ENCODE assay signal across 36 cellular contexts in the genomic region with DNA sequence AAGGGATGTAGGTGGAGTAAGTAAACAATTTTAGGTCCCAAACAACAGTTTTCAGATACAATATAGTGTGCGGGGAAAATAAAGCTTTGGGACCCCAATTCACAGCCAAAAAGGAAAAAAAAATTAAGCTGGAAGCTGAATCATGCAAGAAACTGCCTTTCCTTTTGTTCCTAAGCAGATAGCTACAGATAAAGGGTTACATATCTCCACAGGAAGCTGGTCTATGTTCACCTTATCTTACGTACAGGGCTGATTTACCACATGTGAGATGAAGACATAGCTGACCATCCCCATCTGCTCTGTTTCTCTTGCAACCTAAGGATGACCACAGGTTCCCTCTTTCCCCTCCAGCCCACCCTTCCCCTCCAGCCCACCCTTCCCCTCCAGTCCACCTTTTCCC.
"Had no signal": no experiment of that assay in that cellular context is flagged by ENCODE, and none has a peak within 500 bp of the region (broad histone marks: within the 10 kb centered on the region; RNA-seq: fewer than 3 reads in every experiment).

No MANE protein-coding gene starts in this region.

- H3K36me3 ChIP-seq: brain microvascular endothelial cell had no signal

- H3K9me3 Mint-ChIP-seq: activated CD4-positive, alpha-beta memory T cell treated with anti-CD3 and anti-CD28 coated beads, Interleukin-2, amount 10 ng/mL, durations not matched to agents 7 days and 5 days; activated naive CD4-positive, alpha-beta T cell treated with anti-CD3 and anti-CD28 coated beads, Interleukin-2, amount 10 ng/mL, durations not matched to agents 7 days and 5 days; activated naive CD8-positive, alpha-beta T cell treated with anti-CD3 and anti-CD28 coated beads, Interleukin-2, amount 50 U/mL, for 24 hours had no signal

- H3K4me2 ChIP-seq: KMS-11, PC-9 had no signal

- H3K4me1 Mint-ChIP-seq: activated B cell treated with CpG ODN at 0.5 μM for 24 hours; activated naive CD4-positive, alpha-beta T cell treated with anti-CD3 and anti-CD28 coated beads, Interleukin-2, amount 10 ng/mL, durations not matched to agents 7 days and 5 days had no signal

- H3K36me3 Mint-ChIP-seq: activated CD8-positive, alpha-beta memory T cell treated with anti-CD3 and anti-CD28 coated beads, Interleukin-2, amount 10 ng/mL, durations not matched to agents 7 days and 5 days; activated naive CD4-positive, alpha-beta T cell treated with anti-CD3 and anti-CD28 coated beads, Interleukin-2, amount 10 ng/mL, durations not matched to agents 7 days and 5 days; activated naive CD8-positive, alpha-beta T cell had no signal

- H3K4me3 ChIP-seq: PC-9 had no signal

- H3K27ac Mint-ChIP-seq: activated B cell treated with CpG ODN at 0.5 μM for 24 hours; activated CD4-positive, alpha-beta memory T cell treated with anti-CD3 and anti-CD28 coated beads, Interleukin-2, amount 10 ng/mL, durations not matched to agents 7 days and 5 days; activated CD8-positive, alpha-beta memory T cell treated with anti-CD3 and anti-CD28 coated beads, Interleukin-2, amount 10 ng/mL, durations not matched to agents 7 days and 5 days; activated naive CD4-positive, alpha-beta T cell treated with anti-CD3 and anti-CD28 coated beads, Interleukin-2, amount 10 ng/mL, durations not matched to agents 7 days and 5 days; activated naive CD8-positive, alpha-beta T cell; activated naive CD8-positive, alpha-beta T cell treated with anti-CD3 and anti-CD28 coated beads, Interleukin-2, amount 50 U/mL, for 24 hours had no signal

- FAIRE-seq: RCC 7860 had no signal

- H3K4me3 Mint-ChIP-seq: activated B cell treated with CpG ODN at 0.5 μM for 24 hours; activated CD4-positive, alpha-beta memory T cell treated with anti-CD3 and anti-CD28 coated beads, Interleukin-2, amount 10 ng/mL, durations not matched to agents 7 days and 5 days; activated CD8-positive, alpha-beta memory T cell treated with anti-CD3 and anti-CD28 coated beads, Interleukin-2, amount 10 ng/mL, durations not matched to agents 7 days and 5 days; activated naive CD4-positive, alpha-beta T cell treated with anti-CD3 and anti-CD28 coated beads, Interleukin-2, amount 10 ng/mL, durations not matched to agents 7 days and 5 days; activated naive CD8-positive, alpha-beta T cell; activated naive CD8-positive, alpha-beta T cell treated with anti-CD3 and anti-CD28 coated beads, Interleukin-2, amount 50 U/mL, for 24 hours had no signal

- H3K27ac ChIP-seq: brain microvascular endothelial cell, KMS-11, PC-9, RWPE1 had no signal

- H2AFZ ChIP-seq: PC-9 had no signal

- H3K9ac ChIP-seq: KMS-11 had no signal

- H3K27me3 ChIP-seq: brain microvascular endothelial cell had no signal

- DNase-seq: activated B cell treated with CpG ODN at 0.5 μM for 24 hours; activated CD4-positive, alpha-beta memory T cell treated with anti-CD3 and anti-CD28 coated beads, Interleukin-2, amount 10 ng/mL, durations not matched to agents 7 days and 5 days; activated CD4-positive, alpha-beta T cell treated with anti-CD3 and anti-CD28 coated beads for 4 hours; activated CD4-positive, alpha-beta T cell treated with anti-CD3 and anti-CD28 coated beads, Interleukin-2, amount 50 U/mL, for 1 hour; activated CD4-positive, CD25-positive, alpha-beta regulatory T cell treated with anti-CD3 and anti-CD28 coated beads, Interleukin-2, amount 50 U/mL, for 72 hours; activated CD8-positive, alpha-beta memory T cell treated with anti-CD3 and anti-CD28 coated beads for 24 hours; activated CD8-positive, alpha-beta memory T cell treated with anti-CD3 and anti-CD28 coated beads, Interleukin-2, amount 10 ng/mL, durations not matched to agents 7 days and 5 days; activated CD8-positive, alpha-beta memory T cell treated with anti-CD3 and anti-CD28 coated beads, Interleukin-2, amount 50 U/mL, for 48 hours; activated effector memory CD4-positive, alpha-beta T cell treated with Interleukin-2 at 50 U/mL for 16 hours; activated naive CD4-positive, alpha-beta T cell treated with anti-CD3 and anti-CD28 coated beads, Interleukin-2, amount 10 ng/mL, durations not matched to agents 7 days and 5 days; activated naive CD8-positive, alpha-beta T cell treated with anti-CD3 and anti-CD28 coated beads, Interleukin-2, amount 50 U/mL, for 24 hours; activated T-cell treated with anti-CD3 and anti-CD28 coated beads, Interleukin-2, amount 50 U/mL, for 48 hours; amniotic stem cell; aorta; brain microvascular endothelial cell; central memory CD4-positive, alpha-beta T cell; MM.1S; MV-4-11; NCI-H1092; NCI-H1436 treated with DMSO at 0.1 percent for 48 hours; NCI-H1694 treated with DMSO at 0.1 percent for 48 hours; NCI-H2029; NCI-H345; NCI-H524 treated with DMSO at 0.1 percent for 48 hours; NCI-H748 treated with DMSO at 0.1 percent for 48 hours; NK-92 treated with Interleukin-12 subunit alpha and Interleukin-12 subunit beta, amount 100 ng/mL, for 24 hours; PC-9; SW 1271; T-helper 1 cell; T-helper 2 cell; T-helper 9 cell had no signal

- ATAC-seq: activated CD8-positive, alpha-beta memory T cell treated with anti-CD3 and anti-CD28 coated beads, Interleukin-2, amount 10 ng/mL, durations not matched to agents 7 days and 5 days; activated naive CD8-positive, alpha-beta T cell treated with anti-CD3 and anti-CD28 coated beads, Interleukin-2, amount 50 U/mL, for 24 hours; Right ventricle myocardium inferior had no signal
